21 cellular contexts compared by ENCODE assay signal in the genomic region with DNA sequence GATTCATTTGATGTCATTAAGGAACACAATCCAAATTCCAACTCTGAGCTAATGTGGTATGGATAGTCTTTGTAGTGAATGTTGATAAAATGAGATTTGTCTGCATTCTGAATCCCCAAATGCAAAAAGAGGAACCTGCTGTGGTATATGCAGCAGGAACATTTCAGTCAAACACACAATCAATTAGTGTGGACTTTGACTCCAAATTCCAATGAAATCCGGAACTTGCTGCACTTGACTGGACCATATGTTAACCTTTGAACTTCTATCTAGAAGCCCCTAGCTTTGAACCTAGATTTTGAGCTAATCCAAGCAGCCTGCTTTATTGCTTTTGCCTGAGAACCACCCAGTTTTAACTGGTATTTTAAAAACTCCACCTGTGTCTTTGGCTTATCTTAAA.
"Had no signal": no experiment of that assay in that cellular context is flagged by ENCODE, and none has a peak within 500 bp of the region (broad histone marks: within the 10 kb centered on the region; RNA-seq: fewer than 3 reads in every experiment).

No MANE protein-coding gene starts in this region.

- DNase-seq: activated CD4-positive, alpha-beta T cell treated with anti-CD3 and anti-CD28 coated beads for 48 hours; activated CD4-positive, alpha-beta T cell treated with anti-CD3 and anti-CD28 coated beads, Interleukin-2, amount 50 U/mL, for 4 hours; activated CD4-positive, CD25-positive, alpha-beta regulatory T cell treated with anti-CD3 and anti-CD28 coated beads, Interleukin-2, amount 50 U/mL, for 72 hours; activated CD8-positive, alpha-beta memory T cell treated with anti-CD3 and anti-CD28 coated beads, Interleukin-2, amount 50 U/mL, for 48 hours; activated CD8-positive, alpha-beta T cell treated with anti-CD3 and anti-CD28 coated beads, Interleukin-2, amount 10 ng/mL, durations not matched to agents 7 days and 5 days; activated naive CD4-positive, alpha-beta T cell treated with anti-CD3 and anti-CD28 coated beads, Interleukin-2, amount 50 U/mL, for 16 hours; activated naive CD8-positive, alpha-beta T cell treated with anti-CD3 and anti-CD28 coated beads, Interleukin-2, amount 10 ng/mL, durations not matched to agents 7 days and 5 days; activated T-cell treated with anti-CD3 and anti-CD28 coated beads, Interleukin-2, amount 50 U/mL, for 1 hour; adrenal gland; anterior cingulate cortex; cerebellar nuclear complex; Karpas-422; NCI-H1105; NCI-H1436; NCI-H1694 treated with DMSO at 0.1 percent for 48 hours; NCI-H2029 treated with DMSO at 0.1 percent for 48 hours; NCI-H510A treated with DMSO at 0.1 percent for 48 hours; Peyer's patch; Right ventricle myocardium superior; SJCRH30 had no signal

- ATAC-seq: activated CD8-positive, alpha-beta T cell treated with anti-CD3 and anti-CD28 coated beads, Interleukin-2, amount 10 ng/mL, durations not matched to agents 7 days and 5 days; WTC11 had no signal
